1 cellular context compared by ENCODE assay signal in genomic region chr11:104907521-104908185, GRCh38.
TF ChIP-seq lines count a peak whose summit lies in the region.

No MANE protein-coding gene starts in this region.

TF ChIP-seq in GM12878, 131 proteins besides CTCF, POLR2A, EP300 and RAD21 (continued from another document):
- TF ChIP-seq REST (IDR thresholded peaks at IDR 0.05; ENCODE audit: low read depth, low read length) (no peak), BCL11A (IDR thresholded peaks at IDR 0.05; ENCODE audit: low read depth, low read length) (no peak)
TF ChIP-seq in GM12878: peak in this region for 0.
